1 cellular context compared by ENCODE assay signal in genomic region chr7:5045558-5046396, GRCh38.
TF ChIP-seq lines count a peak whose summit lies in the region.

TSS of gene RBAK (plus strand) at chr7:5045860. CDS start at chr7:5048077, 2,217 bp downstream.

TF ChIP-seq in HepG2, 621 proteins besides CTCF, POLR2A, EP300 and RAD21 (continued from another document and continues in another):
- TF ChIP-seq ZNF800 (CRISPR knock-in tag; IDR thresholded peaks at IDR 0.05): no peak
- TF ChIP-seq TP53 (CRISPR knock-in tag; conservative IDR thresholded peaks at IDR 0.05): no peak
- TF ChIP-seq ZMAT3 (CRISPR knock-in tag; conservative IDR thresholded peaks at IDR 0.05): 0 out of 2 replicates have a peak, but pooled peaks have one; percentile 33
- TF ChIP-seq ZNF724P (CRISPR knock-in tag; IDR thresholded peaks at IDR 0.05; ENCODE audit: borderline replicate concordance): peak; percentile 88; the same call in 1 of the 2 replicates
- TF ChIP-seq ZNF180 (CRISPR knock-in tag; IDR thresholded peaks at IDR 0.05; ENCODE audit: borderline replicate concordance, low read depth): no peak
- peak; percentile 51; the same call in 1 of the 2 replicates for TF ChIP-seq ZFYVE20 (CRISPR knock-in tag; IDR thresholded peaks at IDR 0.05; ENCODE audit: borderline replicate concordance, low read depth)
- 0 out of 2 replicates have a peak, but pooled peaks have one; percentile 57 for TF ChIP-seq ZNF230 (CRISPR knock-in tag; IDR thresholded peaks at IDR 0.05)
- peak; percentile 72 for TF ChIP-seq KDM5B (CRISPR knock-in tag; IDR thresholded peaks at IDR 0.05; ENCODE audit: borderline replicate concordance)
- TF ChIP-seq ZNF280D (CRISPR knock-in tag; IDR thresholded peaks at IDR 0.05): no peak
- TF ChIP-seq ZFX (CRISPR knock-in tag; IDR thresholded peaks at IDR 0.05; ENCODE audit: low read depth): peak; percentile 99
- no peak for TF ChIP-seq NR1H2 (CRISPR knock-in tag; IDR thresholded peaks at IDR 0.05; ENCODE audit: borderline replicate concordance, low read depth)
- TF ChIP-seq IKZF4 (CRISPR knock-in tag; IDR thresholded peaks at IDR 0.05; ENCODE audit: borderline replicate concordance, low read depth, not compliant biosample characterization): peak; percentile 37
- TF ChIP-seq MAFK (conservative IDR thresholded peaks at IDR 0.05 in 1 of 2, IDR thresholded peaks at IDR 0.05 in 1 of 2; ENCODE audit: low read length in 2 of 2): no peak
- peak; percentile 49; the same call in 1 of the 2 replicates for TF ChIP-seq TFDP2 (CRISPR knock-in tag; IDR thresholded peaks at IDR 0.05)
- TF ChIP-seq ISX (CRISPR knock-in tag; conservative IDR thresholded peaks at IDR 0.05): no peak
- peak; percentile 36; the same call in 1 of the 2 replicates for TF ChIP-seq CREBL2 (CRISPR knock-in tag; IDR thresholded peaks at IDR 0.05; ENCODE audit: borderline replicate concordance)
- no peak for TF ChIP-seq HMGXB3 (CRISPR knock-in tag; IDR thresholded peaks at IDR 0.05; ENCODE audit: borderline replicate concordance)
- peak; percentile 91 for TF ChIP-seq CHD2 (IDR thresholded peaks at IDR 0.05; ENCODE audit: low read depth, low read length)
- TF ChIP-seq ZBTB38 (CRISPR knock-in tag; IDR thresholded peaks at IDR 0.05): 0 out of 2 replicates have a peak, but pooled peaks have one; percentile 5
- TF ChIP-seq GABPA (IDR thresholded peaks at IDR 0.05; ENCODE audit: low read depth, low read length): peak; percentile 79
- peak; percentile 93 for TF ChIP-seq GABPA (CRISPR knock-in tag; IDR thresholded peaks at IDR 0.05; ENCODE audit: low read depth)
- 0 out of 2 replicates have a peak, but pooled peaks have one; percentile 9 for TF ChIP-seq ZBTB37 (CRISPR knock-in tag; IDR thresholded peaks at IDR 0.05)
- TF ChIP-seq ZSCAN9 (CRISPR knock-in tag; IDR thresholded peaks at IDR 0.05; ENCODE audit: borderline replicate concordance): peak; percentile 37; the same call in 1 of the 2 replicates
- TF ChIP-seq ZNF407 (CRISPR knock-in tag; IDR thresholded peaks at IDR 0.05; ENCODE audit: not compliant biosample characterization): peak; percentile 22
- TF ChIP-seq ELF3 (CRISPR knock-in tag; IDR thresholded peaks at IDR 0.05): peak; percentile 53; the same call in 1 of the 2 replicates
- 0 out of 2 replicates have a peak, but pooled peaks have one; percentile 55 for TF ChIP-seq TOPORS (CRISPR knock-in tag; IDR thresholded peaks at IDR 0.05)
- peak; percentile 44; the same call in 1 of the 2 replicates for TF ChIP-seq IRF2 (CRISPR knock-in tag; IDR thresholded peaks at IDR 0.05)
- TF ChIP-seq FOSL2 (CRISPR knock-in tag; IDR thresholded peaks at IDR 0.05): 0 out of 2 replicates have a peak, but pooled peaks have one; percentile 10
- peak; percentile 77 for TF ChIP-seq EHMT2 (IDR thresholded peaks at IDR 0.05; ENCODE audit: borderline replicate concordance, low read depth, low read length)
- TF ChIP-seq TFAP4 (IDR thresholded peaks at IDR 0.05; ENCODE audit: borderline replicate concordance, low read depth): peak; percentile 91
- TF ChIP-seq EEA1 (CRISPR knock-in tag; IDR thresholded peaks at IDR 0.05; ENCODE audit: borderline replicate concordance): peak; percentile 24; the same call in 1 of the 2 replicates
- no peak for TF ChIP-seq TCF12 (IDR thresholded peaks at IDR 0.05)
- TF ChIP-seq TCF12 (CRISPR knock-in tag; IDR thresholded peaks at IDR 0.05): peak; percentile 79
- no peak for TF ChIP-seq FOSL1 (CRISPR knock-in tag; IDR thresholded peaks at IDR 0.05; ENCODE audit: borderline replicate concordance)
- 0 out of 2 replicates have a peak, but pooled peaks have one; percentile 25 for TF ChIP-seq SIX4 (CRISPR knock-in tag; IDR thresholded peaks at IDR 0.05)
- peak; percentile 59; the same call in 1 of the 2 replicates for TF ChIP-seq MYC (CRISPR knock-in tag; IDR thresholded peaks at IDR 0.05; ENCODE audit: borderline replicate concordance)
- TF ChIP-seq ZNF121 (CRISPR knock-in tag; IDR thresholded peaks at IDR 0.05): no peak
